ENCODE assay signal across 9 cellular contexts in genomic region chr7:142784736-142785135, GRCh38. TPM values are rescaled to one million over a fixed set of nuclear protein-coding genes. Genes with fewer than 3 reads are reported as not detected.
"Had no signal": no experiment of that assay in that cellular context is flagged by ENCODE, and none has a peak within 500 bp of the region (broad histone marks: within the 10 kb centered on the region; RNA-seq: fewer than 3 reads in every experiment).

No MANE protein-coding gene starts in this region.

RNA-seq across cellular contexts. Expression of gene PRSS2, which starts 14.0 kb away (rescaled TPM):
- total RNA-seq: ascending aorta, breast epithelium, dermis microvascular lymphatic vessel endothelial cell, gastrocnemius medialis, osteocyte, SK-MEL-5, smooth muscle cell, transverse colon, vagina had no signal
- polyA plus RNA-seq: smooth muscle cell had no signal

RNA-seq across cellular contexts. Expression of gene PRSS1, which starts 35.5 kb away (rescaled TPM):
- total RNA-seq: ascending aorta, breast epithelium, dermis microvascular lymphatic vessel endothelial cell, gastrocnemius medialis, osteocyte, SK-MEL-5, smooth muscle cell, transverse colon, vagina had no signal
- polyA plus RNA-seq: smooth muscle cell had no signal
